ENCODE assay signal across 9 cellular contexts in genomic region chr1:43270421-43271095, GRCh38. TPM values are rescaled to one million over a fixed set of nuclear protein-coding genes. Genes with fewer than 3 reads are reported as not detected.
DNase-seq lines count a peak whose midpoint lies in the region; ATAC-seq and TF ChIP-seq lines count a peak whose summit lies in the region.
"Had no signal": no experiment of that assay in that cellular context is flagged by ENCODE, and none has a peak within 500 bp of the region (broad histone marks: within the 10 kb centered on the region; RNA-seq: fewer than 3 reads in every experiment).

No MANE protein-coding gene starts in this region.

- no peaks in the 10 kb centered on the region for H3K9me3 Mint-ChIP-seq in memory B cell

- in situ Hi-C loops in T47D (cut with HindIII; ENCODE audit: low pct_unique_long_range_greater_than_20kb, low sequenced_read_pairs), result no loop called here

- TF ChIP-seq CTCF in C4-2B (conservative IDR thresholded peaks at IDR 0.05) (no peak), LNCaP clone FGC (IDR thresholded peaks at IDR 0.05; ENCODE audit: control insufficient read depth, extremely low read depth, insufficient read depth) (no peak)

- ATAC-seq in memory B cell (ENCODE audit: low read depth), result peak; percentile 32
- no peak for ATAC-seq in GM21529 (IDR thresholded peaks at IDR 0.05; ENCODE audit: unreplicated experiment)
- no peak for ATAC-seq in HG02870 (IDR thresholded peaks at IDR 0.05; ENCODE audit: unreplicated experiment)
- ATAC-seq in HG02623 (IDR thresholded peaks at IDR 0.05; ENCODE audit: unreplicated experiment), result no peak

- H3K27me3 Mint-ChIP-seq in memory B cell, result peaks cover 16% of the 10 kb centered on the region

- H3K27ac Mint-ChIP-seq in memory B cell, result no peak overlapping the region

- no peaks in the 10 kb centered on the region for H3K36me3 Mint-ChIP-seq in memory B cell

- peak; percentile 95 for DNase-seq in LNCaP clone FGC (ENCODE audit: low read depth)
- DNase-seq in T47D (ENCODE audit: low read depth in 1 of 2, low spot score in 1 of 2), result peak; percentile 94 to 96
- no peak for DNase-seq in memory B cell (ENCODE audit: low spot score in 2 of 2)
- no peak for DNase-seq in cerebellum (ENCODE audit: low spot score)

- H3K4me1 Mint-ChIP-seq in memory B cell, result peaks cover 14% of the 10 kb centered on the region

- peak overlapping the region; percentile 75 for H3K27ac ChIP-seq in C4-2B

- H3K4me3 ChIP-seq in LNCaP clone FGC (ENCODE audit: low read depth, low read length), result peak overlapping the region; percentile 68

- peak overlapping the region; percentile 61 for H3K4me3 Mint-ChIP-seq in memory B cell

RNA-seq across cellular contexts. Expression of gene TMEM125, which starts 0.8 kb away (rescaled TPM):
- 1.3 TPM for total RNA-seq in cerebellum

RNA-seq across cellular contexts. Expression of gene C1orf210, which starts 14.8 kb away (rescaled TPM):
- total RNA-seq in cerebellum, result not detected
- total RNA-seq: skeletal muscle tissue had no signal

RNA-seq across cellular contexts. Expression of gene TIE1, which starts 30.2 kb away (rescaled TPM):
- total RNA-seq in cerebellum, result 10.6 TPM

Comparison
In these comparisons a context has a peak if more than half of its experiments do, and no peak if none do; other contexts are left out.
1. DNase-seq: peak in LNCaP clone FGC (single experiment) and T47D (2 of 2); none in memory B cell (0 of 2) and cerebellum (single experiment).